Comparison of ENCODE assay signal across 7 cellular contexts in genomic region chr2:42128731-42129486, GRCh38. TPM values are rescaled to one million over a fixed set of nuclear protein-coding genes. Genes with fewer than 3 reads are reported as not detected.
DNase-seq lines count a peak whose midpoint lies in the region; ATAC-seq, FAIRE-seq and TF ChIP-seq lines count a peak whose summit lies in the region.

No MANE protein-coding gene starts in this region.

- H4K20me1 ChIP-seq in GM12878 (ENCODE audit: control insufficient read depth, insufficient read depth) = no peaks in the 10 kb centered on the region

- SMC1A ChIA-PET in GM12878 (lab: Charles Lee; ENCODE audit: uncharacterized antibody, unreplicated experiment) = interaction anchor here (0.8 to 7.2 kb wide), 14 partner anchors 7 to 68 kb away, joined by 3 to 87 read pairs (median 8); no protein-coding TSS in a partner anchor

- peaks cover 65% of the 10 kb centered on the region for H3K4me1 ChIP-seq in GM12878 (ENCODE audit: control insufficient read depth, insufficient read depth, low read length)

- ATAC-seq in GM18868 (IDR thresholded peaks at IDR 0.05; ENCODE audit: unreplicated experiment) = peak; percentile 15
- ATAC-seq in GM12878 = peak; percentile 15
- no peak for ATAC-seq in HG03159 (IDR thresholded peaks at IDR 0.05; ENCODE audit: unreplicated experiment)

- no peak for TF ChIP-seq RAD21 in GM12878 (IDR thresholded peaks at IDR 0.05; ENCODE audit: insufficient read depth, low read depth, low read length)

- no peaks in the 10 kb centered on the region for H3K9me3 ChIP-seq in GM12878 (replicated peaks; ENCODE audit: control insufficient read depth, insufficient read depth, low read length)

- H3K4me2 ChIP-seq in GM12878 (ENCODE audit: control insufficient read depth, insufficient read depth) = peak overlapping the region; percentile 65

- RAD21 ChIA-PET in GM12878 (lab: Charles Lee; ENCODE audit: unreplicated experiment) = interaction anchor here (0.7 to 6.2 kb wide), 9 partner anchors 8 to 68 kb away, joined by 3 to 41 read pairs (median 7); no protein-coding TSS in a partner anchor

- intact Hi-C loops in GM12878 (cut with micrococcal nuclease; ENCODE audit: unreplicated experiment) = no loop called here

- H2AFZ ChIP-seq in GM12878 (ENCODE audit: control insufficient read depth, low read depth, low read length) = no peak overlapping the region

- TF ChIP-seq EP300 in GM12878 (IDR thresholded peaks at IDR 0.05; ENCODE audit: borderline replicate concordance in 1 of 2, control insufficient read depth in 1 of 2, low read depth in 2 of 2, low read length in 2 of 2) = no peak

- no peak overlapping the region for H3K4me3 ChIP-seq in Jurkat, Clone E6-1 (ENCODE audit: low read length)
- H3K4me3 ChIP-seq in GM12878 = no peak overlapping the region

- TF ChIP-seq POLR2A in GM12878 (IDR thresholded peaks at IDR 0.05; ENCODE audit: low read depth, low read length) = no peak

- H3K27me3 ChIP-seq in GM12878 (replicated peaks in 1 of 2; ENCODE audit: control insufficient read depth in 2 of 2, insufficient read depth in 2 of 2, low read length in 1 of 2) = no peaks in the 10 kb centered on the region

- no peak overlapping the region for H3K9ac ChIP-seq in GM12878 (ENCODE audit: control insufficient read depth, insufficient read depth, low read length)

- CTCF ChIA-PET in GM12878 (lab: Yijun Ruan, JAX) = interaction anchor here (0.6 to 3.4 kb wide), 10 partner anchors 8 to 128 kb away, joined by 3 to 23 read pairs (median 4); no protein-coding TSS in a partner anchor

- BruUV-seq in GM12878 (replicated peaks; lab: Mats Ljungman, UMichigan) = no TSS peak

- DNase-seq in Jurkat, Clone E6-1 (ENCODE audit: low read depth, low spot score) = peak; percentile 27
- DNase-seq in GM12878 (ENCODE audit: low read depth, low spot score) = no peak
- DNase-seq in renal cortical epithelial cell (ENCODE audit: low read depth) = peak; percentile 72
- no peak for DNase-seq in mesenteric fat pad (ENCODE audit: low spot score)
- DNase-seq in NCI-H128 (lab: John Stamatoyannopoulos, UW; ENCODE audit: unreplicated experiment) = no peak

- in situ Hi-C loops in GM12878 (cut with MboI) = no loop called here

- no peaks in the 10 kb centered on the region for H3K79me2 ChIP-seq in GM12878 (ENCODE audit: control insufficient read depth, insufficient read depth, low read length)

- TF ChIP-seq CTCF in GM12878 (IDR thresholded peaks at IDR 0.05 in 2 of 3, conservative IDR thresholded peaks at IDR 0.05 in 1 of 3; ENCODE audit: control insufficient read depth in 2 of 3, extremely low read depth in 1 of 3, insufficient read depth in 1 of 3, low read depth in 3 of 3, low read length in 3 of 3) = no peak

- FAIRE-seq in GM12878 (lab: Jason Lieb, UNC) = peak; percentile 78

- H3K36me3 ChIP-seq in GM12878 (ENCODE audit: control insufficient read depth in 2 of 2, insufficient read depth in 2 of 2, low read length in 1 of 2) = no peaks in the 10 kb centered on the region

- H3K27ac ChIP-seq in GM12878 (ENCODE audit: control insufficient read depth, insufficient read depth) = peak overlapping the region; percentile 73

- WGBS in GM12878 (ENCODE audit: insufficient coverage, insufficient replicate concordance, low lambda C conversion rate, missing lambda C conversion rate) = 47% methylated on average over 7 of the region's 7 CpGs

- POLR2A ChIA-PET in GM12878 (lab: Charles Lee) = interaction anchor here (1.0 to 6.6 kb wide), 6 partner anchors 11 to 66 kb away, joined by 3 to 45 read pairs (median 11); no protein-coding TSS in a partner anchor

TF ChIP-seq in GM12878, 131 proteins besides CTCF, POLR2A, EP300 and RAD21 (continues in another document):
- TF ChIP-seq CHD2 (IDR thresholded peaks at IDR 0.05; ENCODE audit: borderline replicate concordance, low read depth, low read length) (no peak), FOXM1 (IDR thresholded peaks at IDR 0.05; ENCODE audit: low read depth, low read length) (0 out of 2 replicates have a peak, but pooled peaks have one; percentile 27), ZNF384 (IDR thresholded peaks at IDR 0.05; ENCODE audit: borderline replicate concordance, low read depth, low read length) (no peak), ZBTB11 (CRISPR knock-in tag; IDR thresholded peaks at IDR 0.05) (no peak), IKZF2 (IDR thresholded peaks at IDR 0.05) (peak; percentile 58; a peak in 3 of 4 replicates), NFIC (IDR thresholded peaks at IDR 0.05; ENCODE audit: low read depth, low read length) (peak; percentile 57; the same call in 1 of the 2 replicates), EED (IDR thresholded peaks at IDR 0.05; ENCODE audit: low read depth) (peak; percentile 79), ETV6 (conservative IDR thresholded peaks at IDR 0.05 in 1 of 2, IDR thresholded peaks at IDR 0.05 in 1 of 2; ENCODE audit: borderline replicate concordance in 1 of 2, low read depth in 1 of 2) (peak in 1 of 2 experiments; percentile 72; a peak in 2 of 4 replicates), IKZF1 (conservative IDR thresholded peaks at IDR 0.05) (peak; percentile 69), CBFB (IDR thresholded peaks at IDR 0.05; ENCODE audit: low read depth) (peak; percentile 39; the same call in 1 of the 2 replicates)
- TF ChIP-seq, protein P1, sequence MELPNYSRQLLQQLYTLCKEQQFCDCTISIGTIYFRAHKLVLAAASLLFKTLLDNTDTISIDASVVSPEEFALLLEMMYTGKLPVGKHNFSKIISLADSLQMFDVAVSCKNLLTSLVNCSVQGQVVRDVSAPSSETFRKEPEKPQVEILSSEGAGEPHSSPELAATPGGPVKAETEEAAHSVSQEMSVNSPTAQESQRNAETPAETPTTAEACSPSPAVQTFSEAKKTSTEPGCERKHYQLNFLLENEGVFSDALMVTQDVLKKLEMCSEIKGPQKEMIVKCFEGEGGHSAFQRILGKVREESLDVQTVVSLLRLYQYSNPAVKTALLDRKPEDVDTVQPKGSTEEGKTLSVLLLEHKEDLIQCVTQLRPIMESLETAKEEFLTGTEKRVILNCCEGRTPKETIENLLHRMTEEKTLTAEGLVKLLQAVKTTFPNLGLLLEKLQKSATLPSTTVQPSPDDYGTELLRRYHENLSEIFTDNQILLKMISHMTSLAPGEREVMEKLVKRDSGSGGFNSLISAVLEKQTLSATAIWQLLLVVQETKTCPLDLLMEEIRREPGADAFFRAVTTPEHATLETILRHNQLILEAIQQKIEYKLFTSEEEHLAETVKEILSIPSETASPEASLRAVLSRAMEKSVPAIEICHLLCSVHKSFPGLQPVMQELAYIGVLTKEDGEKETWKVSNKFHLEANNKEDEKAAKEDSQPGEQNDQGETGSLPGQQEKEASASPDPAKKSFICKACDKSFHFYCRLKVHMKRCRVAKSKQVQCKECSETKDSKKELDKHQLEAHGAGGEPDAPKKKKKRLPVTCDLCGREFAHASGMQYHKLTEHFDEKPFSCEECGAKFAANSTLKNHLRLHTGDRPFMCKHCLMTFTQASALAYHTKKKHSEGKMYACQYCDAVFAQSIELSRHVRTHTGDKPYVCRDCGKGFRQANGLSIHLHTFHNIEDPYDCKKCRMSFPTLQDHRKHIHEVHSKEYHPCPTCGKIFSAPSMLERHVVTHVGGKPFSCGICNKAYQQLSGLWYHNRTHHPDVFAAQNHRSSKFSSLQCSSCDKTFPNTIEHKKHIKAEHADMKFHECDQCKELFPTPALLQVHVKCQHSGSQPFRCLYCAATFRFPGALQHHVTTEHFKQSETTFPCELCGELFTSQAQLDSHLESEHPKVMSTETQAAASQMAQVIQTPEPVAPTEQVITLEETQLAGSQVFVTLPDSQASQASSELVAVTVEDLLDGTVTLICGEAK (IDR thresholded peaks at IDR 0.05; ENCODE audit: borderline replicate concordance) = no peak

RNA-seq across cellular contexts. Expression of gene EML4, which starts 40.2 kb away (rescaled TPM):
- polyA plus RNA-seq in Jurkat, Clone E6-1 (2012; ENCODE audit: insufficient read depth, insufficient read length) = 11.7 TPM
- 180 and 187 TPM in 2 replicates for total RNA-seq in GM12878 (2013; cell fraction: nucleolus; rRNA removed)
- total RNA-seq in GM12878 (2014; rRNA removed) (70.9 and 82.6 TPM in 2 replicates), GM12878 (2014; rRNA removed; fragmentation: Illumina TruSeq; extraction: Trizol) (82.9 and 83.6 TPM in 2 replicates), GM12878 (2021) (80.9 and 91.3 TPM in 2 replicates), renal cortical epithelial cell (36.5 and 45.6 TPM in 2 replicates), mesenteric fat pad (46.2 TPM)
- polyA plus RNA-seq in GM12878 (2011; ENCODE audit: low read depth) = 23.3 TPM
- polyA plus RNA-seq in GM12878 (2011; rRNA removed) (85.1 and 110 TPM in 2 replicates), GM12878 (2014; fragmentation: Illumina TruSeq; extraction: Trizol) (78.5 and 95.8 TPM in 2 replicates), GM12878 (2014; fragmentation: Nextera tagmentation; extraction: Ambion mirVana) (10 to 100 TPM; 23.1 to 30.8 TPM), GM12878 (2014; rRNA removed) (49.6 and 54.1 TPM in 2 replicates), GM12878 (2016; fragmentation: Nextera tagmentation; extraction: Ambion mirVana) (10 to 100 TPM; 76.2 to 87.0 TPM)
- 35.9 and 42.7 TPM in 2 replicates for polyA plus RNA-seq in GM12878 (2011; cell fraction: cytosol; rRNA removed)
- 68.7 and 75.4 TPM in 2 replicates for polyA plus RNA-seq in GM12878 (2011; cell fraction: nucleus; rRNA removed)
- polyA plus RNA-seq in GM12878 (2012) = 29.2 and 32.3 TPM in 2 replicates
- polyA minus RNA-seq in GM12878 (2011; rRNA and poly(A)+ RNA removed) = 97.9 and 138 TPM in 2 replicates
- polyA minus RNA-seq in GM12878 (2011; cell fraction: cytosol; rRNA and poly(A)+ RNA removed) = 23.4 and 35.6 TPM in 2 replicates
- polyA minus RNA-seq in GM12878 (2011; cell fraction: nucleus; rRNA and poly(A)+ RNA removed) = 58.8 and 107 TPM in 2 replicates

Comparison
In these comparisons a context has a peak if more than half of its experiments do, and no peak if none do; other contexts are left out.
1. DNase-seq: peak in Jurkat, Clone E6-1 (single experiment) and renal cortical epithelial cell (single experiment); none in GM12878 (single experiment), mesenteric fat pad (single experiment) and NCI-H128 (single experiment).